1 cellular context compared by ENCODE assay signal in genomic region chr1:11806307-11806936, GRCh38.
A peak's percentile ranks its signal among the peaks of the same experiment; 100 is the strongest.
TF ChIP-seq lines count a peak whose summit lies in the region.

No MANE protein-coding gene starts in this region.

TF ChIP-seq in K562, 482 proteins besides CTCF, POLR2A, EP300 and RAD21 (continued from another document and continues in another):
- TF ChIP-seq TRIM25 (IDR thresholded peaks at IDR 0.05; ENCODE audit: borderline replicate concordance) (no peak), ZNF518B (CRISPR knock-in tag; IDR thresholded peaks at IDR 0.05) (no peak), RBM34 (IDR thresholded peaks at IDR 0.05; ENCODE audit: borderline replicate concordance, insufficient read depth, low read length) (no peak), FOS (IDR thresholded peaks at IDR 0.05; ENCODE audit: extremely low read depth, insufficient read length) (no peak), SRSF3 (IDR thresholded peaks at IDR 0.05; ENCODE audit: insufficient read depth, low read length) (no peak), E2F4 (CRISPR knock-in tag; IDR thresholded peaks at IDR 0.05; ENCODE audit: low read depth) (no peak), ZNF644 (tag; IDR thresholded peaks at IDR 0.05; ENCODE audit: low read depth) (peak; percentile 60), SLC30A9 (CRISPR knock-in tag; IDR thresholded peaks at IDR 0.05) (no peak), CBX3 (IDR thresholded peaks at IDR 0.05; ENCODE audit: borderline replicate concordance in 1 of 2, low read length in 2 of 2) (no peak), E4F1 (CRISPR knock-in tag; IDR thresholded peaks at IDR 0.05; ENCODE audit: borderline replicate concordance) (no peak), ZNF707 (CRISPR knock-in tag; conservative IDR thresholded peaks at IDR 0.05) (no peak), NONO (IDR thresholded peaks at IDR 0.05; ENCODE audit: low read depth in 2 of 2, low read length in 1 of 2) (no peak), ZKSCAN1 (IDR thresholded peaks at IDR 0.05; ENCODE audit: low read depth, low read length) (no peak), MCM5 (IDR thresholded peaks at IDR 0.05; ENCODE audit: low read depth) (no peak), ZNF655 (CRISPR knock-in tag; IDR thresholded peaks at IDR 0.05) (no peak), NR0B1 (IDR thresholded peaks at IDR 0.05; ENCODE audit: partially characterized antibody) (no peak), ZNF239 (CRISPR knock-in tag; IDR thresholded peaks at IDR 0.05) (no peak), TCF3 (CRISPR knock-in tag; IDR thresholded peaks at IDR 0.05) (peak; percentile 47; the same call in 1 of the 2 replicates), ELF1 (tag; IDR thresholded peaks at IDR 0.05) (no peak), POLR2AphosphoS5 (IDR thresholded peaks at IDR 0.05; ENCODE audit: control insufficient read depth, insufficient read depth, low read depth, low read length) (0 out of 2 replicates have a peak, but pooled peaks have one; percentile 12), ZNF324 (CRISPR knock-in tag; IDR thresholded peaks at IDR 0.05) (no peak), POLR2AphosphoS2 (IDR thresholded peaks at IDR 0.05; ENCODE audit: low read length) (no peak), MXI1 (IDR thresholded peaks at IDR 0.05; ENCODE audit: low read depth, low read length) (no peak; the same call in 1 of the 2 replicates), FOXM1 (IDR thresholded peaks at IDR 0.05; ENCODE audit: low read depth) (no peak), FOXM1 (CRISPR knock-in tag; IDR thresholded peaks at IDR 0.05; ENCODE audit: low read depth) (no peak), ZNF512 (tag; IDR thresholded peaks at IDR 0.05) (no peak), ELF2 (CRISPR knock-in tag; IDR thresholded peaks at IDR 0.05) (no peak; the same call in 1 of the 2 replicates), TBP (optimal IDR thresholded peaks at IDR 0.05; ENCODE audit: low read depth, low read length) (peak; percentile 24), BCL6 (CRISPR knock-in tag; IDR thresholded peaks at IDR 0.05) (no peak), SETDB1 (IDR thresholded peaks at IDR 0.05; ENCODE audit: low read length) (no peak), VEZF1 (CRISPR knock-in tag; IDR thresholded peaks at IDR 0.05) (no peak), MITF (IDR thresholded peaks at IDR 0.05) (no peak), ZBTB9 (CRISPR knock-in tag; IDR thresholded peaks at IDR 0.05) (no peak), HNRNPK (IDR thresholded peaks at IDR 0.05; ENCODE audit: low read depth, low read length, poor library complexity, severe bottlenecking) (no peak), PREB (CRISPR knock-in tag; IDR thresholded peaks at IDR 0.05) (no peak), ETV6 (IDR thresholded peaks at IDR 0.05; ENCODE audit: borderline replicate concordance in 1 of 2, low read depth in 2 of 2, low read length in 1 of 2) (no peak), ETV6 (CRISPR knock-in tag; IDR thresholded peaks at IDR 0.05; ENCODE audit: borderline replicate concordance) (no peak), SIX5 (IDR thresholded peaks at IDR 0.05; ENCODE audit: borderline replicate concordance in 1 of 2, insufficient read depth in 1 of 2, low read depth in 1 of 2, low read length in 2 of 2) (no peak), FOSL1 (tag; conservative IDR thresholded peaks at IDR 0.05) (no peak), ETS2 (tag; IDR thresholded peaks at IDR 0.05; ENCODE audit: borderline replicate concordance, poor library complexity, severe bottlenecking) (no peak)
